Comparison of ENCODE assay signal across 7 cellular contexts in the genomic region with DNA sequence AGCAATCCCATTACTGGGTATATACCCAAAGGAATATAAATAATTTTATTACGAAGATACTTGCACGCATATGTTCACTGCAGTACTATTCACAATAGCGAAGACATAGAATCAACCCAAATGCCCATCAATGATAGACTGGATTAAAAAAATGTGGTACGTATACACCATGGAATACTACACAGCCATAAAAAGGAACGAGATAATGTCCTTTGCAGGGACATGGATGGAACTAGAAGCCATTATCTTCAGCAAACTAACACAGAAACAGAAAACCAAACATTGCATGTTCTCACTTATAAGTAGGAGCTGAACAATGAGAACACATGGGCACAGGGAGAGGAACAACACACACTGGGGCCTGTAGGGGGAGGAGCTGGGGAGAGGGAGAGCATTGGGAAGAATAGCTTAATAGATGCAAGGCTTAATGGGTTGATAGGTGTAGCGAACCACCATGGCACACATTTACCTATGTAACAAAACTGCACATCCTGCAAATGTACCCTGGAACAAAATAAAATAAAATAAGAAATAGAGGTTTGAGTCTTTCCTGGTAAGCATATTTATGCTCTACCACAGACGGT. TPM values are rescaled to one million over a fixed set of nuclear protein-coding genes. Genes with fewer than 3 reads are reported as not detected.
DNase-seq lines count a peak whose midpoint lies in the region; ATAC-seq, FAIRE-seq and TF ChIP-seq lines count a peak whose summit lies in the region.
"Not testable (repeated sequence)": the region's sequence is repeated elsewhere in the genome, so short reads cannot be mapped to it uniquely, and the experiment has no call there.

No MANE protein-coding gene starts in this region.

- not testable (repeated sequence) for H3K27me3 ChIP-seq in GM06990 (replicated peaks; ENCODE audit: control insufficient read depth, insufficient read depth, low read length); MM.1S (replicated peaks; ENCODE audit: insufficient read depth, low read length); endocrine pancreas (ENCODE audit: control insufficient read depth, insufficient read depth, low read length); HepG2 (ENCODE audit: control insufficient read depth in 1 of 2, insufficient read depth in 2 of 2, low read length in 2 of 2)

- not testable (repeated sequence) for FAIRE-seq in HepG2 (lab: Jason Lieb, UNC)

- H3K79me2 ChIP-seq in MM.1S (ENCODE audit: low read length): peaks cover 21% of the 10 kb centered on the region
- H3K79me2 ChIP-seq in HepG2 (ENCODE audit: insufficient read depth, low read length): peaks cover 30% of the 10 kb centered on the region

- H3K4me1 ChIP-seq in MM.1S (ENCODE audit: low read length); endocrine pancreas (ENCODE audit: control insufficient read depth, insufficient read depth, low read length): not testable (repeated sequence)
- peaks cover 24% of the 10 kb centered on the region for H3K4me1 ChIP-seq in HepG2 (ENCODE audit: insufficient read depth, low read length)

- TF ChIP-seq RAD21 in HepG2 (CRISPR knock-in tag; IDR thresholded peaks at IDR 0.05): not testable (repeated sequence)

- POLR2A ChIA-PET in T-cell (lab: Charles Lee): interaction anchor here (0.5 to 1.2 kb wide), 3 partner anchors 176 to 461 kb away, joined by 3 to 20 read pairs (median 6); no protein-coding TSS in a partner anchor
- POLR2A ChIA-PET in HepG2 (lab: Yijun Ruan, JAX): interaction anchor here (0.8 to 3.6 kb wide), 6 partner anchors 21 to 400 kb away, joined by 4 to 37 read pairs (median 5); a partner anchor contains a TSS

- DNase-seq in GM06990 (ENCODE audit: extremely low read depth, insufficient read length); MM.1S; T-cell; activated naive CD4-positive, alpha-beta T cell treated with anti-CD3 and anti-CD28 coated beads, Interleukin-2, amount 10 ng/mL, durations not matched to agents 7 days and 5 days; osteocyte (ENCODE audit: extremely low spot score, unreplicated experiment): not testable (repeated sequence)
- DNase-seq in HepG2 (ENCODE audit: low spot score): peak; percentile 31

- not testable (repeated sequence) for H3K9me2 ChIP-seq in MM.1S (replicated peaks; ENCODE audit: insufficient read depth, low read length)

- not testable (repeated sequence) for TF ChIP-seq EP300 in HepG2 (IDR thresholded peaks at IDR 0.05; ENCODE audit: low read depth in 2 of 2, low read length in 2 of 2); HepG2 (CRISPR knock-in tag; IDR thresholded peaks at IDR 0.05; ENCODE audit: borderline replicate concordance)

- not testable (repeated sequence) for H3K9me3 Mint-ChIP-seq in T-cell; activated naive CD4-positive, alpha-beta T cell treated with anti-CD3 and anti-CD28 coated beads, Interleukin-2, amount 10 ng/mL, durations not matched to agents 7 days and 5 days; osteocyte (ENCODE audit: unreplicated experiment)

- in situ Hi-C loops in HepG2 (cut with HindIII; ENCODE audit: extremely low pct_ligation_motif_present, low pct_unique_long_range_greater_than_20kb): not testable (repeated sequence)

- H2AFZ ChIP-seq in MM.1S (ENCODE audit: low read length) (peak overlapping the region; percentile 99), HepG2 (ENCODE audit: low read length) (peak overlapping the region; percentile 100)

- BruUV-seq in HepG2 (replicated peaks; lab: Mats Ljungman, UMichigan): not testable (repeated sequence)

- TF ChIP-seq POLR2A in HepG2 (IDR thresholded peaks at IDR 0.05; ENCODE audit: insufficient read depth in 1 of 2, low read depth in 2 of 2, low read length in 2 of 2): not testable (repeated sequence)

- not testable (repeated sequence) for H3K4me3 ChIP-seq in GM06990 (replicated peaks; ENCODE audit: low read depth, low read length); MM.1S (ENCODE audit: low read length)
- H3K4me3 ChIP-seq in endocrine pancreas (ENCODE audit: control insufficient read depth, insufficient read depth, low read length) (peak overlapping the region; percentile 99), HepG2 (replicated peaks in 1 of 3; ENCODE audit: insufficient read depth in 1 of 3, low read depth in 2 of 3, low read length in 3 of 3) (peak overlapping the region in 2 of 3 experiments; percentile 85 to 97; a peak in 2 of 6 replicates)

- not testable (repeated sequence) for H3K36me3 ChIP-seq in GM06990 (ENCODE audit: control insufficient read depth, insufficient read depth, low read length); MM.1S (replicated peaks; ENCODE audit: insufficient read depth, low read length); endocrine pancreas (ENCODE audit: control insufficient read depth, insufficient read depth, low read length)
- peaks cover 5 to 22% of the 10 kb centered on the region in 2 experiments; a peak in 3 of 5 replicates for H3K36me3 ChIP-seq in HepG2 (replicated peaks in 1 of 2; ENCODE audit: control insufficient read depth in 1 of 2, insufficient read depth in 2 of 2, low read length in 2 of 2)

- peak overlapping the region; percentile 86 to 100 (median 99) for H3K4me3 Mint-ChIP-seq in T-cell
- H3K4me3 Mint-ChIP-seq in activated naive CD4-positive, alpha-beta T cell treated with anti-CD3 and anti-CD28 coated beads, Interleukin-2, amount 10 ng/mL, durations not matched to agents 7 days and 5 days: peak overlapping the region; percentile 99
- peak overlapping the region; percentile 99 for H3K4me3 Mint-ChIP-seq in osteocyte (ENCODE audit: unreplicated experiment)

- not testable (repeated sequence) for H3K27ac ChIP-seq in MM.1S (ENCODE audit: low read length); HepG2 (ENCODE audit: extremely low read length, insufficient read depth, low read length)

- H4K20me1 ChIP-seq in MM.1S (ENCODE audit: insufficient read depth, low read length); HepG2 (ENCODE audit: insufficient read depth, low read length): not testable (repeated sequence)

- not testable (repeated sequence) for ATAC-seq in T-cell (replicated peaks in 1 of 4)
- ATAC-seq in HepG2: peak; percentile 20; the same call in 1 of the 3 replicates

- not testable (repeated sequence) for H3K27me3 Mint-ChIP-seq in T-cell; activated naive CD4-positive, alpha-beta T cell treated with anti-CD3 and anti-CD28 coated beads, Interleukin-2, amount 10 ng/mL, durations not matched to agents 7 days and 5 days; osteocyte (ENCODE audit: unreplicated experiment)

- peak overlapping the region; percentile 97 to 99 for H3K27ac Mint-ChIP-seq in T-cell
- H3K27ac Mint-ChIP-seq in activated naive CD4-positive, alpha-beta T cell treated with anti-CD3 and anti-CD28 coated beads, Interleukin-2, amount 10 ng/mL, durations not matched to agents 7 days and 5 days: peak overlapping the region; percentile 96
- H3K27ac Mint-ChIP-seq in osteocyte (ENCODE audit: unreplicated experiment): peak overlapping the region; percentile 97

- CTCF ChIA-PET in T-cell (lab: Charles Lee): interaction anchor here in 1 of 2 donors (0.6 to 1.7 kb wide), 7 partner anchors 22 to 401 kb away, joined by 3 to 7 read pairs (median 3); a partner anchor contains a TSS
- CTCF ChIA-PET in activated naive CD4-positive, alpha-beta T cell treated with anti-CD3 and anti-CD28 coated beads, Interleukin-2, amount 10 ng/mL, durations not matched to agents 7 days and 5 days (lab: Charles Lee): interaction anchor here (2.0 kb wide), 1 partner anchor 168 kb away, joined by 10 read pairs; no protein-coding TSS in a partner anchor
- CTCF ChIA-PET in HepG2 (lab: Yijun Ruan, JAX; ENCODE audit: low intra/inter-chr PET ratio, low total read pairs): not testable (repeated sequence)

- TF ChIP-seq CTCF in GM06990 (IDR thresholded peaks at IDR 0.05; ENCODE audit: insufficient read depth, low read length, poor library complexity, severe bottlenecking): peak; percentile 14
- not testable (repeated sequence) for TF ChIP-seq CTCF in MM.1S (IDR thresholded peaks at IDR 0.05; ENCODE audit: low read length); HepG2 (CRISPR knock-in tag; IDR thresholded peaks at IDR 0.05); osteocyte (IDR thresholded peaks at IDR 0.05)

- not testable (repeated sequence) for H3F3A ChIP-seq in MM.1S (ENCODE audit: insufficient read depth, low read length)

- peak overlapping the region; percentile 75; the same call in 1 of the 2 replicates for H3K4me2 ChIP-seq in MM.1S (ENCODE audit: low read depth, low read length)
- peak overlapping the region; percentile 89 for H3K4me2 ChIP-seq in HepG2 (ENCODE audit: low read depth, low read length)

- peaks cover 11% of the 10 kb centered on the region for H3K36me3 Mint-ChIP-seq in T-cell
- H3K36me3 Mint-ChIP-seq in activated naive CD4-positive, alpha-beta T cell treated with anti-CD3 and anti-CD28 coated beads, Interleukin-2, amount 10 ng/mL, durations not matched to agents 7 days and 5 days: peaks cover 20% of the 10 kb centered on the region
- peaks cover 16% of the 10 kb centered on the region for H3K36me3 Mint-ChIP-seq in osteocyte (ENCODE audit: unreplicated experiment)

- intact Hi-C loops in HepG2 (cut with micrococcal nuclease; ENCODE audit: unreplicated experiment): loop anchor here (5.0 kb wide), 1 partner anchor 171 kb away; no protein-coding TSS in a partner anchor

- H3K9ac ChIP-seq in MM.1S (ENCODE audit: low read length); endocrine pancreas (ENCODE audit: control insufficient read depth, insufficient read depth, low read length): not testable (repeated sequence)
- H3K9ac ChIP-seq in HepG2 (ENCODE audit: insufficient read depth, low read depth, low read length): 0 out of 2 replicates have a peak overlapping the region, but pooled peaks have one; percentile 90

- not testable (repeated sequence) for H3K9me3 ChIP-seq in MM.1S (replicated peaks; ENCODE audit: insufficient read depth, low read length); endocrine pancreas (ENCODE audit: control insufficient read depth, low read length); HepG2 (ENCODE audit: low read length)

- 87% methylated on average over 7 of the region's 7 CpGs for WGBS in HepG2 (ENCODE audit: low lambda C conversion rate)

- H3K4me1 Mint-ChIP-seq in T-cell: peaks cover 39 to 47% (median 41%) of the 10 kb centered on the region in 3 donors
- peaks cover 40% of the 10 kb centered on the region for H3K4me1 Mint-ChIP-seq in activated naive CD4-positive, alpha-beta T cell treated with anti-CD3 and anti-CD28 coated beads, Interleukin-2, amount 10 ng/mL, durations not matched to agents 7 days and 5 days
- peaks cover 24% of the 10 kb centered on the region for H3K4me1 Mint-ChIP-seq in osteocyte (ENCODE audit: unreplicated experiment)

RNA-seq across cellular contexts. Expression of a gene that starts 0.8 kb away (rescaled TPM):
- total RNA-seq in T-cell (10 to 100 TPM; 38.3 to 51.1 (median 42.0) TPM), HepG2 (2016; rRNA removed; fragmentation: Illumina TruSeq; extraction: Trizol) (54.6 and 80.8 TPM in 2 replicates), osteocyte (49.2 and 51.8 TPM in 2 replicates)
- total RNA-seq in HepG2 (2016; cell fraction: cytosol; rRNA removed; fragmentation: Illumina TruSeq; extraction: Trizol; ENCODE audit: low read depth): 13.0 and 15.2 TPM in 2 replicates
- total RNA-seq in HepG2 (2016; cell fraction: insoluble cytoplasmic fraction; rRNA removed; fragmentation: Illumina TruSeq; extraction: Trizol): 59.4 and 85.2 TPM in 2 replicates
- total RNA-seq in HepG2 (2016; cell fraction: membrane; rRNA removed; fragmentation: Illumina TruSeq; extraction: Trizol): 21.7 and 25.5 TPM in 2 replicates
- 45.4 and 52.3 TPM in 2 replicates for total RNA-seq in HepG2 (2016; cell fraction: nucleus; rRNA removed; fragmentation: Illumina TruSeq; extraction: Trizol)
- 36.4 and 49.8 TPM in 2 replicates for polyA plus RNA-seq in HepG2 (2011; rRNA removed)
- polyA plus RNA-seq in HepG2 (2011; cell fraction: cytosol; rRNA removed): 26.3 and 29.3 TPM in 2 replicates
- polyA plus RNA-seq in HepG2 (2011; cell fraction: nucleus; rRNA removed): 27.6 and 33.0 TPM in 2 replicates
- 40.3 and 60.6 TPM in 2 replicates for polyA plus RNA-seq in HepG2 (2012)
- 9.1 and 11.0 TPM in 2 replicates for polyA plus RNA-seq in HepG2 (2016; cell fraction: cytosol; fragmentation: Illumina TruSeq; extraction: Trizol; ENCODE audit: low read depth)
- polyA plus RNA-seq in HepG2 (2016; cell fraction: insoluble cytoplasmic fraction; fragmentation: Illumina TruSeq; extraction: Trizol; ENCODE audit: low read depth): 115 and 135 TPM in 2 replicates
- 21.0 and 25.0 TPM in 2 replicates for polyA plus RNA-seq in HepG2 (2016; cell fraction: membrane; fragmentation: Illumina TruSeq; extraction: Trizol; ENCODE audit: low read depth)
- 62.9 and 71.3 TPM in 2 replicates for polyA plus RNA-seq in HepG2 (2016; cell fraction: nucleus; fragmentation: Illumina TruSeq; extraction: Trizol; ENCODE audit: insufficient read depth, low read depth)
- 4.8 and 7.2 TPM in 2 replicates for polyA minus RNA-seq in HepG2 (2011; rRNA and poly(A)+ RNA removed; ENCODE audit: low replicate concordance)
- 23.3 and 24.0 TPM in 2 replicates for polyA minus RNA-seq in HepG2 (2011; cell fraction: cytosol; rRNA and poly(A)+ RNA removed)
- 32.4 and 45.5 TPM in 2 replicates for polyA minus RNA-seq in HepG2 (2011; cell fraction: nucleus; rRNA and poly(A)+ RNA removed)

RNA-seq across cellular contexts. Expression of a gene that starts 22.0 kb away (rescaled TPM):
- total RNA-seq in T-cell (10 to 100 TPM; 13.7 to 34.5 (median 19.9) TPM), HepG2 (2016; rRNA removed; fragmentation: Illumina TruSeq; extraction: Trizol) (6.4 and 7.7 TPM in 2 replicates), osteocyte (7.9 and 8.2 TPM in 2 replicates)
- total RNA-seq in HepG2 (2016; cell fraction: cytosol; rRNA removed; fragmentation: Illumina TruSeq; extraction: Trizol; ENCODE audit: low read depth): 0.61 and 2.0 TPM in 2 replicates
- total RNA-seq in HepG2 (2016; cell fraction: insoluble cytoplasmic fraction; rRNA removed; fragmentation: Illumina TruSeq; extraction: Trizol): 6.1 and 7.8 TPM in 2 replicates
- 3.1 and 3.6 TPM in 2 replicates for total RNA-seq in HepG2 (2016; cell fraction: membrane; rRNA removed; fragmentation: Illumina TruSeq; extraction: Trizol)
- 11.9 and 13.4 TPM in 2 replicates for total RNA-seq in HepG2 (2016; cell fraction: nucleus; rRNA removed; fragmentation: Illumina TruSeq; extraction: Trizol)
- polyA plus RNA-seq in HepG2 (2011; rRNA removed): 12.0 and 14.9 TPM in 2 replicates
- polyA plus RNA-seq in HepG2 (2011; cell fraction: cytosol; rRNA removed): 5.2 and 7.3 TPM in 2 replicates
- 15.4 and 18.9 TPM in 2 replicates for polyA plus RNA-seq in HepG2 (2011; cell fraction: nucleus; rRNA removed)
- 6.1 and 8.3 TPM in 2 replicates for polyA plus RNA-seq in HepG2 (2012)
- polyA plus RNA-seq in HepG2 (2016; cell fraction: cytosol; fragmentation: Illumina TruSeq; extraction: Trizol; ENCODE audit: low read depth): 0.19 and 0.38 TPM in 2 replicates
- polyA plus RNA-seq in HepG2 (2016; cell fraction: insoluble cytoplasmic fraction; fragmentation: Illumina TruSeq; extraction: Trizol; ENCODE audit: low read depth): 5.4 and 6.9 TPM in 2 replicates
- 1.2 and 1.5 TPM in 2 replicates for polyA plus RNA-seq in HepG2 (2016; cell fraction: membrane; fragmentation: Illumina TruSeq; extraction: Trizol; ENCODE audit: low read depth)
- 14.2 and 17.0 TPM in 2 replicates for polyA plus RNA-seq in HepG2 (2016; cell fraction: nucleus; fragmentation: Illumina TruSeq; extraction: Trizol; ENCODE audit: insufficient read depth, low read depth)
- polyA minus RNA-seq in HepG2 (2011; rRNA and poly(A)+ RNA removed; ENCODE audit: low replicate concordance): 5.8 and 5.9 TPM in 2 replicates
- polyA minus RNA-seq in HepG2 (2011; cell fraction: cytosol; rRNA and poly(A)+ RNA removed): 7.4 and 8.8 TPM in 2 replicates
- 22.0 and 25.4 TPM in 2 replicates for polyA minus RNA-seq in HepG2 (2011; cell fraction: nucleus; rRNA and poly(A)+ RNA removed)
